ENCODE assay signal across 28 cellular contexts in the genomic region with DNA sequence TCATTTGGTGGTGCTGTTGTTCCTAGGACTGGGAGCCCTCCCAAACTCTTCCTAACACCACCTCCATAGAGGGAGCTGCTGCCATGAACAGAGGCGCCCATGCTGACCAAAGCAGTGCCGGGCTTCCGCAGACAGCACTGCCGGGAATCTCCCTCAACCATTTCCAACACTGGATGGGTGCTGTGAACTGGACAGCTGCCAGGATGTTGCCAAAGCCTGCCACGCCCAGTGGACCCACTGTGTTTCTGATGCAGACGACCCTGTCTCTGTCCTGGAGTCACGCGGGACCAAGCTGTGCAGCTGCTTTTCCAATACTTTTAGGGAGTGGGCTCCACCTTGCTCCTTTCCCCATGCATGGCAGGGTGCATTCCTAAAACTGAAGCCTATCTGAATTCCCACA.
"Had no signal": no experiment of that assay in that cellular context is flagged by ENCODE, and none has a peak within 500 bp of the region (broad histone marks: within the 10 kb centered on the region; RNA-seq: fewer than 3 reads in every experiment).

No MANE protein-coding gene starts in this region.

- H3K36me3 ChIP-seq: neural progenitor cell, neutrophil, ovary, right lobe of liver, sigmoid colon, stomach, thoracic aorta, thyroid gland, tibial nerve, upper lobe of left lung, vagina had no signal

- H3K9me3 ChIP-seq: neutrophil, ovary, psoas muscle, right lobe of liver, sigmoid colon, stomach, thoracic aorta, thyroid gland, tibial nerve, upper lobe of left lung, vagina had no signal

- H3K27ac Mint-ChIP-seq: natural killer cell; nephron; neural progenitor cell; progenitor cell of endocrine pancreas; stimulated activated effector memory CD8-positive, alpha-beta T cell treated with anti-CD3 and anti-CD28 coated beads, Interleukin-12 subunit alpha, Interleukin-12 subunit beta, amount 100 ng/mL, for 72 hours; stimulated activated naive B cell treated with anti-CD40 and anti-IgM and Interleukin-4, amounts not matched to agents 10 μg/mL and 1 μg/mL and 100 μg/mL, for 72 hours; stimulated activated naive CD8-positive, alpha-beta T cell treated with anti-CD3 and anti-CD28 coated beads, Interleukin-15, Interleukin-2, amounts not matched to agents 100 ng/mL and 50 ng/mL, for 24 hours had no signal

- DNase-seq: natural killer cell; nucleus accumbens; ovary; psoas muscle; right cardiac atrium; right lobe of liver; sigmoid colon; small intestine; stimulated activated CD4-positive, alpha-beta T cell treated with anti-CD3 and anti-CD28 coated beads, Interleukin-15, amount 100 ng/mL, for 24 hours; stimulated activated CD4-positive, alpha-beta T cell treated with anti-CD3 and anti-CD28 coated beads, Interleukin-2, amount 100 ng/mL, for 24 hours; stimulated activated CD4-positive, alpha-beta T cell treated with anti-CD3 and anti-CD28 coated beads, Interleukin-2, amount 100 ng/mL, for 48 hours; stimulated activated CD4-positive, alpha-beta T cell treated with anti-CD3 and anti-CD28 coated beads, Interleukin-4, amount 100 ng/mL, for 24 hours; stimulated activated naive B cell treated with anti-CD40 and anti-IgM and Interleukin-4, amounts not matched to agents 10 μg/mL and 1 μg/mL and 100 μg/mL, for 72 hours; stimulated activated naive CD4-positive, alpha-beta T cell treated with Interleukin-2 at 50 U/mL for 16 hours; stomach; thyroid gland; trophoblast cell; upper lobe of left lung had no signal

- H3K4me3 Mint-ChIP-seq: natural killer cell; nephron; neural progenitor cell; stimulated activated effector memory CD8-positive, alpha-beta T cell treated with anti-CD3 and anti-CD28 coated beads, Interleukin-12 subunit alpha, Interleukin-12 subunit beta, amount 100 ng/mL, for 72 hours; stimulated activated naive B cell treated with anti-CD40 and anti-IgM and Interleukin-4, amounts not matched to agents 10 μg/mL and 1 μg/mL and 100 μg/mL, for 72 hours; stimulated activated naive CD8-positive, alpha-beta T cell treated with anti-CD3 and anti-CD28 coated beads, Interleukin-15, Interleukin-2, amounts not matched to agents 100 ng/mL and 50 ng/mL, for 24 hours had no signal

- H3K27ac ChIP-seq: neural progenitor cell, neutrophil, ovary, parathyroid adenoma, psoas muscle, right lobe of liver, sigmoid colon, stomach, thoracic aorta, thyroid gland, tibial nerve, upper lobe of left lung, vagina had no signal

- H3K9ac ChIP-seq: neural progenitor cell, parathyroid adenoma had no signal

- H3K27me3 ChIP-seq: neural progenitor cell, ovary, right lobe of liver, sigmoid colon, thyroid gland, upper lobe of left lung, vagina had no signal

- H3K4me3 ChIP-seq: neural progenitor cell, ovary, psoas muscle, right lobe of liver, sigmoid colon, stomach, thoracic aorta, thyroid gland, tibial nerve, upper lobe of left lung, vagina had no signal

- H3K4me1 ChIP-seq: parathyroid adenoma, psoas muscle, right lobe of liver, sigmoid colon, stomach, thyroid gland, tibial nerve, upper lobe of left lung had no signal

- H3K4me2 ChIP-seq: neural progenitor cell had no signal

- H3K9me3 Mint-ChIP-seq: natural killer cell; nephron; neural progenitor cell; stimulated activated effector memory CD8-positive, alpha-beta T cell treated with anti-CD3 and anti-CD28 coated beads, Interleukin-12 subunit alpha, Interleukin-12 subunit beta, amount 100 ng/mL, for 72 hours; stimulated activated naive CD8-positive, alpha-beta T cell treated with anti-CD3 and anti-CD28 coated beads, Interleukin-15, Interleukin-2, amounts not matched to agents 100 ng/mL and 50 ng/mL, for 24 hours had no signal

- H3K36me3 Mint-ChIP-seq: natural killer cell; neural progenitor cell; stimulated activated effector memory CD8-positive, alpha-beta T cell treated with anti-CD3 and anti-CD28 coated beads, Interleukin-12 subunit alpha, Interleukin-12 subunit beta, amount 100 ng/mL, for 72 hours; stimulated activated naive B cell treated with anti-CD40 and anti-IgM and Interleukin-4, amounts not matched to agents 10 μg/mL and 1 μg/mL and 100 μg/mL, for 72 hours had no signal

- H2AFZ ChIP-seq: neural progenitor cell, parathyroid adenoma had no signal

- H3K79me2 ChIP-seq: parathyroid adenoma had no signal

- H3K4me1 Mint-ChIP-seq: natural killer cell; stimulated activated effector memory CD8-positive, alpha-beta T cell treated with anti-CD3 and anti-CD28 coated beads, Interleukin-12 subunit alpha, Interleukin-12 subunit beta, amount 100 ng/mL, for 72 hours; stimulated activated naive B cell treated with anti-CD40 and anti-IgM and Interleukin-4, amounts not matched to agents 10 μg/mL and 1 μg/mL and 100 μg/mL, for 72 hours had no signal
